17 cellular contexts compared by ENCODE assay signal in genomic region chr12:125381373-125381772, GRCh38.
"Had no signal": no experiment of that assay in that cellular context is flagged by ENCODE, and none has a peak within 500 bp of the region (broad histone marks: within the 10 kb centered on the region; RNA-seq: fewer than 3 reads in every experiment).

No MANE protein-coding gene starts in this region.

- H3K4me3 ChIP-seq: hepatocyte had no signal

- DNase-seq: activated CD4-positive, alpha-beta T cell treated with anti-CD3 and anti-CD28 coated beads for 36 hours; activated CD4-positive, alpha-beta T cell treated with anti-CD3 and anti-CD28 coated beads, Interleukin-2, amount 50 U/mL, for 48 hours; activated gamma-delta T cell treated with Interleukin-2 at 50 U/mL for 16 hours; effector CD8-positive, alpha-beta T cell; foreskin fibroblast; islet precursor cell; left colon; stimulated activated CD4-positive, alpha-beta T cell treated with anti-CD3 and anti-CD28 coated beads, Interleukin-12 subunit alpha, Interleukin-12 subunit beta, amount 100 ng/mL, for 4 hours; stimulated activated CD4-positive, alpha-beta T cell treated with anti-CD3 and anti-CD28 coated beads, Interleukin-1b, Interleukin-23, amount 100 ng/mL, for 48 hours; stimulated activated CD8-positive, alpha-beta memory T cell treated with anti-CD3 and anti-CD28 coated beads, Interleukin-4, amount 100 ng/mL, for 48 hours; stimulated activated naive CD4-positive, alpha-beta T cell had no signal

- H3K4me2 ChIP-seq: hepatocyte had no signal

- H3K9me3 Mint-ChIP-seq: activated T-helper 1 cell treated with anti-CD3 and anti-CD28 coated beads, Interleukin-12 subunit alpha, Interleukin-12 subunit beta, Interleukin-2, Interleukin-4 antibody, amounts not matched to agents 30 ng/mL and 10 ng/mL and 1 ng/mL, durations not matched to agents 14 hours and 24 hours and 36 hours; dendritic cell treated with granulocyte-macrophage colony-stimulating factor and Interleukin-4, amounts not matched to agents 40 ng/mL and 50 ng/mL, for 4 days had no signal

- H3K4me1 Mint-ChIP-seq: activated CD4-positive, alpha-beta T cell treated with anti-CD3 and anti-CD28 coated beads for 36 hours had no signal

- H3K4me3 Mint-ChIP-seq: activated CD4-positive, alpha-beta T cell treated with anti-CD3 and anti-CD28 coated beads for 36 hours; activated naive CD8-positive, alpha-beta T cell; activated T-helper 1 cell treated with anti-CD3 and anti-CD28 coated beads, Interleukin-12 subunit alpha, Interleukin-12 subunit beta, Interleukin-2, Interleukin-4 antibody, amounts not matched to agents 30 ng/mL and 10 ng/mL and 1 ng/mL, durations not matched to agents 14 hours and 24 hours and 36 hours; dendritic cell treated with granulocyte-macrophage colony-stimulating factor and Interleukin-4, amounts not matched to agents 40 ng/mL and 50 ng/mL, for 4 days; WTC11 had no signal

- H3K27ac ChIP-seq: hepatocyte had no signal

- H3K27ac Mint-ChIP-seq: activated CD4-positive, alpha-beta T cell treated with anti-CD3 and anti-CD28 coated beads for 36 hours; activated naive CD8-positive, alpha-beta T cell; activated T-helper 1 cell treated with anti-CD3 and anti-CD28 coated beads, Interleukin-12 subunit alpha, Interleukin-12 subunit beta, Interleukin-2, Interleukin-4 antibody, amounts not matched to agents 30 ng/mL and 10 ng/mL and 1 ng/mL, durations not matched to agents 14 hours and 24 hours and 36 hours; dendritic cell treated with granulocyte-macrophage colony-stimulating factor and Interleukin-4, amounts not matched to agents 40 ng/mL and 50 ng/mL, for 4 days; WTC11 had no signal

- ATAC-seq: activated CD4-positive, alpha-beta T cell treated with anti-CD3 and anti-CD28 coated beads for 36 hours; left colon; WTC11 had no signal

- H2AFZ ChIP-seq: hepatocyte had no signal

- FAIRE-seq: TTC549 had no signal

- H3K79me2 ChIP-seq: hepatocyte had no signal

- H3K27me3 ChIP-seq: hepatocyte had no signal

- H3K36me3 Mint-ChIP-seq: activated naive CD8-positive, alpha-beta T cell had no signal
